Comparison of ENCODE assay signal across 9 cellular contexts in genomic region chr22:30822216-30823014, GRCh38.
DNase-seq lines count a peak whose midpoint lies in the region; ATAC-seq and TF ChIP-seq lines count a peak whose summit lies in the region.
"Had no signal": no experiment of that assay in that cellular context is flagged by ENCODE, and none has a peak within 500 bp of the region (broad histone marks: within the 10 kb centered on the region; RNA-seq: fewer than 3 reads in every experiment).

No MANE protein-coding gene starts in this region.

- DNase-seq in activated T-cell treated with anti-CD3 and anti-CD28 coated beads, Interleukin-2, amount 50 U/mL, for 24 hours, result no peak
- no peak for DNase-seq in activated T-cell treated with anti-CD3 and anti-CD28 coated beads for 4 hours
- peak; percentile 50 for DNase-seq in cerebellum (ENCODE audit: low spot score)
- DNase-seq in left kidney (ENCODE audit: low read depth, low spot score), result peak; percentile 61
- no peak for DNase-seq in transverse colon
- DNase-seq in NCI-H774 (lab: John Stamatoyannopoulos, UW), result no peak

- no peaks in the 10 kb centered on the region for H3K36me3 Mint-ChIP-seq in activated T-cell treated with anti-CD3 and anti-CD28 coated beads, Interleukin-2, amount 50 U/mL, for 24 hours (ENCODE audit: low read depth)

- peaks cover 6 to 12% (median 11%) of the 10 kb centered on the region in 4 donors for H3K4me1 ChIP-seq in transverse colon

- H3K27me3 Mint-ChIP-seq in activated T-cell treated with anti-CD3 and anti-CD28 coated beads, Interleukin-2, amount 50 U/mL, for 24 hours, result peaks cover 53% of the 10 kb centered on the region

- H3K27ac Mint-ChIP-seq in activated T-cell treated with anti-CD3 and anti-CD28 coated beads, Interleukin-2, amount 50 U/mL, for 24 hours, result no peak overlapping the region

- no peaks in the 10 kb centered on the region for H3K36me3 ChIP-seq in transverse colon

- no peak for TF ChIP-seq CTCF in transverse colon (IDR thresholded peaks at IDR 0.05)

- ATAC-seq in GM21825 (IDR thresholded peaks at IDR 0.05; ENCODE audit: unreplicated experiment) (no peak), HG02763 (IDR thresholded peaks at IDR 0.05; ENCODE audit: unreplicated experiment) (no peak)

- TF ChIP-seq EP300 in transverse colon (IDR thresholded peaks at IDR 0.05; ENCODE audit: low read depth), result no peak

- TF ChIP-seq POLR2A in transverse colon (IDR thresholded peaks at IDR 0.05), result no peak

- H3K9me3 Mint-ChIP-seq in activated T-cell treated with anti-CD3 and anti-CD28 coated beads, Interleukin-2, amount 50 U/mL, for 24 hours, result no peaks in the 10 kb centered on the region

- intact Hi-C loops in transverse colon (cut with DNase I; ENCODE audit: low total_unique reads), result no loop called here

- H3K27me3 ChIP-seq in transverse colon, result peaks cover 58% of the 10 kb centered on the region

- H3K4me3 ChIP-seq in transverse colon, result peak overlapping the region in 3 of 4 donors; percentile 10 to 48 (median 30)

- H3K9me3 ChIP-seq in transverse colon, result no peaks in the 10 kb centered on the region

- WGBS in transverse colon (ENCODE audit: low coverage in 1 of 2), 2 donors, result 12 to 18% methylated on average over 8 to 72 of the region's 87 CpGs

- peak overlapping the region; percentile 39 for H3K4me3 Mint-ChIP-seq in activated T-cell treated with anti-CD3 and anti-CD28 coated beads, Interleukin-2, amount 50 U/mL, for 24 hours

- no peak overlapping the region for H3K27ac ChIP-seq in transverse colon
- H3K27ac ChIP-seq: HL-60 had no signal

- in situ Hi-C loops in transverse colon (cut with MboI; ENCODE audit: low pct_ligation_motif_present in 1 of 4, low pct_unique_long_range_greater_than_20kb in 1 of 4, low sequenced_read_pairs in 3 of 4), result no loop called here

- peaks cover 15% of the 10 kb centered on the region for H3K4me1 Mint-ChIP-seq in activated T-cell treated with anti-CD3 and anti-CD28 coated beads, Interleukin-2, amount 50 U/mL, for 24 hours (ENCODE audit: low read depth)

Comparison
In these comparisons a context has a peak if more than half of its experiments do, and no peak if none do; other contexts are left out.
1. DNase-seq: peak in cerebellum (single experiment) and left kidney (single experiment); none in activated T-cell treated with anti-CD3 and anti-CD28 coated beads, Interleukin-2, amount 50 U/mL, for 24 hours (single experiment), activated T-cell treated with anti-CD3 and anti-CD28 coated beads for 4 hours (single experiment), transverse colon (single experiment) and NCI-H774 (single experiment).